8 cellular contexts compared by ENCODE assay signal in genomic region chr17:49687878-49688491, GRCh38. TPM values are rescaled to one million over a fixed set of nuclear protein-coding genes. Genes with fewer than 3 reads are reported as not detected.
DNase-seq lines count a peak whose midpoint lies in the region; ATAC-seq and TF ChIP-seq lines count a peak whose summit lies in the region.

No MANE protein-coding gene starts in this region.

- H3K36me3 ChIP-seq in Panc1 (ENCODE audit: control insufficient read depth, insufficient read depth, low read length) = no peaks in the 10 kb centered on the region
- no peaks in the 10 kb centered on the region for H3K36me3 ChIP-seq in endodermal cell (ENCODE audit: control insufficient read depth, insufficient read depth, low read length)
- no peaks in the 10 kb centered on the region for H3K36me3 ChIP-seq in trophoblast cell (ENCODE audit: control insufficient read depth in 1 of 2, insufficient read depth in 2 of 2, low read length in 2 of 2)

- H3K4me3 Mint-ChIP-seq in endodermal cell = no peak overlapping the region

- H3K27me3 ChIP-seq in Panc1 (ENCODE audit: control insufficient read depth, insufficient read depth, low read length) (no peaks in the 10 kb centered on the region), endodermal cell (ENCODE audit: control insufficient read depth, insufficient read depth, low read length, poor library complexity, severe bottlenecking) (no peaks in the 10 kb centered on the region), trophoblast cell (ENCODE audit: insufficient read depth, low read length) (no peaks in the 10 kb centered on the region)

- H3K4ac ChIP-seq in trophoblast cell (ENCODE audit: low read depth, low read length) = no peak overlapping the region

- H3K27ac Mint-ChIP-seq in endodermal cell = no peak overlapping the region

- 83 to 89% methylated on average over 10 of the region's 10 CpGs for WGBS in endodermal cell (ENCODE audit: insufficient coverage in 1 of 2, insufficient read length in 1 of 2), 2 experiments
- WGBS in trophoblast cell (ENCODE audit: extremely low coverage, insufficient coverage, insufficient read length) = no CpG with 5 or more reads among the region's 10 CpGs

- no peak overlapping the region for H3K9ac ChIP-seq in endodermal cell (ENCODE audit: extremely low read depth, low read length, poor library complexity, severe bottlenecking)
- no peak overlapping the region for H3K9ac ChIP-seq in trophoblast cell (ENCODE audit: low read length)

- no TSS peak for BruUV-seq in Panc1 (replicated peaks; lab: Mats Ljungman, UMichigan)

- peak overlapping the region; percentile 66 for H2AFZ ChIP-seq in trophoblast cell (ENCODE audit: insufficient read depth, low read length, poor library complexity)

- peak overlapping the region; percentile 70 for H4K8ac ChIP-seq in trophoblast cell (ENCODE audit: low read depth, low read length)

- H3K4me3 ChIP-seq in Panc1 (ENCODE audit: low read depth in 2 of 2, low read length in 2 of 2) (no peak overlapping the region), endodermal cell (ENCODE audit: low read length) (no peak overlapping the region), trophoblast cell (ENCODE audit: low read depth, low read length) (no peak overlapping the region)

- no peak overlapping the region for H3K23ac ChIP-seq in trophoblast cell (ENCODE audit: low read length)

- CTCF ChIA-PET in Panc1 (lab: Charles Lee) = interaction anchor here (0.6 kb wide), 1 partner anchor 248 kb away, joined by 8 read pairs; no protein-coding TSS in a partner anchor

- H2BK12ac ChIP-seq in trophoblast cell (ENCODE audit: low read length) = peak overlapping the region; percentile 30

- peaks cover 9% of the 10 kb centered on the region for H3K4me1 Mint-ChIP-seq in endodermal cell

- POLR2A ChIA-PET in Panc1 (lab: Charles Lee) = no interaction called here

- peaks cover 13% of the 10 kb centered on the region for H3K27me3 Mint-ChIP-seq in endodermal cell (ENCODE audit: insufficient read depth)

- intact Hi-C loops in Panc1 (cut with micrococcal nuclease; ENCODE audit: unreplicated experiment) = no loop called here

- in situ Hi-C loops in Panc1 (cut with HindIII; ENCODE audit: low pct_unique_long_range_greater_than_20kb, low sequenced_read_pairs) = no loop called here

- H2BK5ac ChIP-seq in trophoblast cell (ENCODE audit: low read depth, low read length, poor library complexity) = no peak overlapping the region

- H2BK120ac ChIP-seq in trophoblast cell (ENCODE audit: insufficient read depth, low read length, poor library complexity) = peak overlapping the region; percentile 20

- H3K4me1 ChIP-seq in Panc1 (ENCODE audit: control insufficient read depth, insufficient read depth, low read length) (no peaks in the 10 kb centered on the region), endodermal cell (ENCODE audit: control insufficient read depth, insufficient read depth, low read length) (no peaks in the 10 kb centered on the region), trophoblast cell (ENCODE audit: control insufficient read depth in 1 of 2, insufficient read depth in 2 of 2, low read length in 2 of 2) (peaks cover 3% of the 10 kb centered on the region in 2 experiments)

- no peak overlapping the region for H3K4me2 ChIP-seq in trophoblast cell (ENCODE audit: low read length)

- no peaks in the 10 kb centered on the region for H3K9me3 ChIP-seq in Panc1 (ENCODE audit: control insufficient read depth, insufficient read depth, low read depth, low read length)
- no peaks in the 10 kb centered on the region for H3K9me3 ChIP-seq in endodermal cell (ENCODE audit: control insufficient read depth, low read length)
- H3K9me3 ChIP-seq in trophoblast cell (ENCODE audit: insufficient read depth, low read depth, low read length) = no peaks in the 10 kb centered on the region

- no peak overlapping the region for H2AK5ac ChIP-seq in trophoblast cell (ENCODE audit: low read length)

- no peak overlapping the region for H3K14ac ChIP-seq in trophoblast cell (ENCODE audit: low read length)

- H4K91ac ChIP-seq in trophoblast cell (ENCODE audit: low read depth, low read length) = no peak overlapping the region

- no peak overlapping the region for H3K18ac ChIP-seq in trophoblast cell (ENCODE audit: low read length)

- DNase-seq in EL (peak; percentile 55), Panc1 (ENCODE audit: low read depth, low spot score) (no peak), endodermal cell (peak; percentile 42), trophoblast cell (peak; percentile 54 to 79), GF-D8 (lab: John Stamatoyannopoulos, UW) (no peak), LoVo (ENCODE audit: low spot score) (no peak)
- no peak for DNase-seq in stimulated activated CD4-positive, alpha-beta T cell treated with anti-CD3 and anti-CD28 coated beads, Interleukin-15, amount 100 ng/mL, for 24 hours

- H3K79me2 ChIP-seq in trophoblast cell (ENCODE audit: control insufficient read depth, insufficient read depth, low read length, poor library complexity) = no peaks in the 10 kb centered on the region

- H3K9me3 Mint-ChIP-seq in endodermal cell = no peaks in the 10 kb centered on the region

- no peak overlapping the region for H4K12ac ChIP-seq in trophoblast cell (ENCODE audit: low read depth, low read length)

- H3K36me3 Mint-ChIP-seq in endodermal cell (ENCODE audit: low read depth) = no peaks in the 10 kb centered on the region

- H3K27ac ChIP-seq in Panc1 (ENCODE audit: low read length) (peak overlapping the region; percentile 2; the same call in 1 of the 2 replicates), endodermal cell (ENCODE audit: low read depth, low read length) (no peak overlapping the region), trophoblast cell (ENCODE audit: low read depth, low read length) (no peak overlapping the region)

- H3K79me1 ChIP-seq in trophoblast cell (ENCODE audit: low read length) = peaks cover 3% of the 10 kb centered on the region

- TF ChIP-seq CTCF in Panc1 (IDR thresholded peaks at IDR 0.05) (no peak), endodermal cell (conservative IDR thresholded peaks at IDR 0.05) (no peak)

- ATAC-seq in Panc1 = peak; percentile 47; the same call in 1 of the 2 replicates
- ATAC-seq in HG02884 (IDR thresholded peaks at IDR 0.05; ENCODE audit: unreplicated experiment) = no peak

RNA-seq across cellular contexts. Expression of gene SPOP, which starts 10.1 kb away (rescaled TPM):
- total RNA-seq in Panc1 (2021; ENCODE audit: unreplicated experiment) (58.0 TPM), endodermal cell (10 to 100 TPM; 39.9 to 41.3 TPM)
- 46.6 TPM for polyA plus RNA-seq in Panc1 (2012; ENCODE audit: insufficient read length)
- 54.5 TPM for polyA plus RNA-seq in endodermal cell (2013, experiment 1 of 2)
- 42.8 TPM for polyA plus RNA-seq in endodermal cell (2013, experiment 2 of 2)
- polyA plus RNA-seq in trophoblast cell (2013) = 18.9 and 19.2 TPM in 2 replicates

RNA-seq across cellular contexts. Expression of gene SLC35B1, which starts 19.8 kb away (rescaled TPM):
- 84.6 TPM for total RNA-seq in Panc1 (2021; ENCODE audit: unreplicated experiment)
- polyA plus RNA-seq in Panc1 (2012; ENCODE audit: insufficient read length) = 89.9 TPM
- total RNA-seq in endodermal cell = 10 to 100 TPM; 59.4 to 80.5 TPM
- polyA plus RNA-seq in endodermal cell (2013, experiment 1 of 2) = 69.1 TPM
- polyA plus RNA-seq in endodermal cell (2013, experiment 2 of 2) = 55.1 TPM
- 94.1 and 98.1 TPM in 2 replicates for polyA plus RNA-seq in trophoblast cell (2013)

Comparison
In these comparisons a context has a peak if more than half of its experiments do, and no peak if none do; other contexts are left out.
1. DNase-seq: peak in EL (single experiment), endodermal cell (single experiment) and trophoblast cell (2 of 2); none in Panc1 (single experiment), GF-D8 (single experiment), LoVo (single experiment) and stimulated activated CD4-positive, alpha-beta T cell treated with anti-CD3 and anti-CD28 coated beads, Interleukin-15, amount 100 ng/mL, for 24 hours (single experiment).